Comparison of ENCODE assay signal across 7 cellular contexts in the genomic region with DNA sequence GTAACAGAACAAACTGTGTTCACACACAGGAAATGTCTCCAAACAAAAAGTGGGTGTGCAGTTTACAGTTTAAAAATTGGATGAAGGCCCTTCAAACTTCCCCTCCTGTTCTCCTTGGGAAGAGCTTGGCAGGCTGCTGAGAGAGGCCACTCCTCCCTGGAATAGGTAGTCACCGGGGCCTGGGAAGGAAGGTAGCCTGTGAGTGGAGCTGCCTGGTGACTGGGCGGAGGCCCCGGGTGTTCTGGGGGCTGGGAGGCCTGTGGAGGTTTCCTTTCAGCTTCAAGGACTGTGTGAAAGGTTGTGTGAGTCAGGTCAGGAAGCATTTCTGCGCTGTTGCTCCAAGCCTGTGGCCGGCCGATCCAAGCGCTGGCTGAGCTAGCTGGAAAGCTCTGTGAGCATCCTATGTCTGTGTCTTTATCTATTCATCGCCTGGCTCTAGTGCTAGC. TPM values are rescaled to one million over a fixed set of nuclear protein-coding genes. Genes with fewer than 3 reads are reported as not detected.
DNase-seq lines count a peak whose midpoint lies in the region; ATAC-seq, FAIRE-seq and TF ChIP-seq lines count a peak whose summit lies in the region.

No MANE protein-coding gene starts in this region.

- H3K36me3 ChIP-seq in astrocyte (ENCODE audit: insufficient read depth, low read length): no peaks in the 10 kb centered on the region

- peaks cover 4% of the 10 kb centered on the region for H3K9me3 Mint-ChIP-seq in astrocyte (ENCODE audit: unreplicated experiment)

- no peaks in the 10 kb centered on the region for H3K27me3 ChIP-seq in astrocyte (ENCODE audit: insufficient read depth, low read length)

- peak; percentile 87 for DNase-seq in HK-2 (ENCODE audit: unreplicated experiment)
- peak; percentile 90 for DNase-seq in astrocyte (ENCODE audit: low read depth)
- DNase-seq in iris pigment epithelial cell (ENCODE audit: low read depth): peak; percentile 39
- DNase-seq in substantia nigra (lab: John Stamatoyannopoulos, UW): peak in 7 of 49 donors; percentile 16 to 40 (median 23)
- DNase-seq in NCI-H146 treated with DMSO at 0.1 percent for 48 hours (lab: John Stamatoyannopoulos, UW; ENCODE audit: unreplicated experiment): no peak
- DNase-seq in COLO668 (lab: John Stamatoyannopoulos, UW; ENCODE audit: unreplicated experiment): no peak

- H3K4me2 ChIP-seq in astrocyte (ENCODE audit: low read length): peak overlapping the region; percentile 40

- H4K20me1 ChIP-seq in astrocyte (ENCODE audit: insufficient read depth, low read length): peaks cover 4% of the 10 kb centered on the region

- no peaks in the 10 kb centered on the region for H3K9me3 ChIP-seq in astrocyte (ENCODE audit: insufficient read depth, low read depth, low read length)

- H3K36me3 Mint-ChIP-seq in astrocyte (ENCODE audit: low read depth, unreplicated experiment): no peaks in the 10 kb centered on the region

- no peak overlapping the region for H3K4me3 ChIP-seq in astrocyte (ENCODE audit: insufficient read depth, low read depth, low read length)

- peak overlapping the region; percentile 90 for H3K27ac Mint-ChIP-seq in astrocyte (ENCODE audit: unreplicated experiment)

- ATAC-seq in GM18870 (IDR thresholded peaks at IDR 0.05; ENCODE audit: unreplicated experiment): no peak

- H3K4me3 Mint-ChIP-seq in astrocyte (ENCODE audit: unreplicated experiment): no peak overlapping the region

- H2AFZ ChIP-seq in astrocyte (ENCODE audit: low read depth, low read length): peak overlapping the region; percentile 37

- peak overlapping the region; percentile 6 for H3K9ac ChIP-seq in astrocyte (ENCODE audit: low read length)

- H3K4me1 Mint-ChIP-seq in astrocyte (ENCODE audit: low read depth, unreplicated experiment): peaks cover 32% of the 10 kb centered on the region

- peaks cover 16% of the 10 kb centered on the region for H3K4me1 ChIP-seq in astrocyte (ENCODE audit: insufficient read depth, low read length)

- H3K27ac ChIP-seq in astrocyte (ENCODE audit: low read depth, low read length) (no peak overlapping the region), substantia nigra (ENCODE audit: low read depth, low read length, poor library complexity, severe bottlenecking) (peak overlapping the region; percentile 81)

- H3K79me2 ChIP-seq in astrocyte (ENCODE audit: insufficient read depth, low read length): no peaks in the 10 kb centered on the region

- no peak for FAIRE-seq in astrocyte (lab: Jason Lieb, UNC)

- H3K27me3 Mint-ChIP-seq in astrocyte (ENCODE audit: low read depth, unreplicated experiment): no peaks in the 10 kb centered on the region

- no peak for TF ChIP-seq CTCF in astrocyte (IDR thresholded peaks at IDR 0.05; ENCODE audit: insufficient read depth, low read depth, low read length)

RNA-seq across cellular contexts. Expression of gene SLCO3A1, which starts 14.1 kb away (rescaled TPM):
- total RNA-seq in astrocyte: 9.4 and 11.4 TPM in 2 replicates

Comparison
In these comparisons a context has a peak if more than half of its experiments do, and no peak if none do; other contexts are left out.
1. DNase-seq: peak in HK-2 (single experiment), astrocyte (single experiment) and iris pigment epithelial cell (single experiment); none in NCI-H146 treated with DMSO at 0.1 percent for 48 hours (single experiment) and COLO668 (single experiment).